Comparison of ENCODE assay signal across 24 cellular contexts in the genomic region with DNA sequence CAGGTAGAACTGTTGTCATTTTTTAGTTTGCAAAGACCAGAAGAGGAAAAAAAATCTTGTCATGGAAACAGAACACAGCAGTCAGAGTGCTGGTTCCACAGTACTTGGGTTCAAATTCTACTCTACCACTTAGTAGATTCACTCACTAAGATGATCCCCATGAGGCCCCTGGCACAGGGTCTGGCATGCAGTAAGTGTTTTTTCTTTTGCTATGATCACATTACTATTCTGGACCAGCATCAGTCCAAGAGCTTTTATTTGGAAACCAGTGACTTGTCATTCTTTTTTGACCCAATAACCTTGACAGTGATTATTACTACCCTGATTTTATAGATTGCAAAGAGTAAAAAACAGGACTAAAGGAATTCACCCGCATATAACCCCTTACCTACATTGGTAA. TPM values are rescaled to one million over a fixed set of nuclear protein-coding genes. Genes with fewer than 3 reads are reported as not detected.
DNase-seq lines count a peak whose midpoint lies in the region; ATAC-seq and TF ChIP-seq lines count a peak whose summit lies in the region.
"Had no signal": no experiment of that assay in that cellular context is flagged by ENCODE, and none has a peak within 500 bp of the region (broad histone marks: within the 10 kb centered on the region; RNA-seq: fewer than 3 reads in every experiment).

No MANE protein-coding gene starts in this region.

- no peaks in the 10 kb centered on the region for H3K27me3 Mint-ChIP-seq in activated T-cell treated with anti-CD3 and anti-CD28 coated beads, Interleukin-2, amount 50 U/mL, for 24 hours
- H3K27me3 Mint-ChIP-seq in activated T-helper 17 cell treated with anti-CD3 and anti-CD28 coated beads, Interleukin-2, amount 50 U/mL, for 72 hours = no peaks in the 10 kb centered on the region
- H3K27me3 Mint-ChIP-seq in T-cell = no peaks in the 10 kb centered on the region
- H3K27me3 Mint-ChIP-seq: activated CD4-positive, alpha-beta T cell treated with anti-CD3 and anti-CD28 coated beads, Interleukin-2, amount 10 ng/mL, durations not matched to agents 24 days and 14 days; naive thymus-derived CD4-positive, alpha-beta T cell; progenitor cell of endocrine pancreas had no signal

- CTCF ChIA-PET in T-cell (lab: Charles Lee) = interaction anchor here (0.6 to 1.9 kb wide), 7 partner anchors 8 to 218 kb away, joined by 3 to 6 read pairs (median 4); no protein-coding TSS in a partner anchor

- H3K9me3 ChIP-seq in GM23248 (ENCODE audit: low read depth) (no peaks in the 10 kb centered on the region), osteoblast (ENCODE audit: low read depth, low read length) (no peaks in the 10 kb centered on the region)
- H3K9me3 ChIP-seq: A549, thyroid gland had no signal

- H2BK120ac ChIP-seq in mesendoderm (ENCODE audit: low read depth, low read length) = no peak overlapping the region

- H3K4me3 ChIP-seq in GM23248 = no peak overlapping the region
- no peak overlapping the region for H3K4me3 ChIP-seq in osteoblast (ENCODE audit: insufficient read depth, low read length)
- H3K4me3 ChIP-seq in mesendoderm (ENCODE audit: low read length) = no peak overlapping the region
- H3K4me3 ChIP-seq: A549, thyroid gland had no signal

- no peak for ATAC-seq in activated T-helper 17 cell treated with anti-CD3 and anti-CD28 coated beads, Interleukin-2, amount 50 U/mL, for 72 hours (replicated peaks)
- ATAC-seq in T-cell (replicated peaks in 1 of 4) (no peak), GM19023 (IDR thresholded peaks at IDR 0.05; ENCODE audit: unreplicated experiment) (no peak)
- ATAC-seq: A549; naive thymus-derived CD4-positive, alpha-beta T cell had no signal

- H3K36me3 ChIP-seq in GM23248 (ENCODE audit: low read depth) (peaks cover 66% of the 10 kb centered on the region), osteoblast (ENCODE audit: insufficient read depth, low read length) (peaks cover 74% of the 10 kb centered on the region), mesendoderm (ENCODE audit: control insufficient read depth, insufficient read depth, low read length) (peaks cover 31% of the 10 kb centered on the region)

- H2BK5ac ChIP-seq in mesendoderm (ENCODE audit: low read length) = no peak overlapping the region

- H4K8ac ChIP-seq in mesendoderm (ENCODE audit: low read depth, low read length) = no peak overlapping the region

- peak overlapping the region; percentile 99 for H3K4me3 Mint-ChIP-seq in activated T-cell treated with anti-CD3 and anti-CD28 coated beads, Interleukin-2, amount 50 U/mL, for 24 hours
- peak overlapping the region; percentile 98 for H3K4me3 Mint-ChIP-seq in activated T-helper 17 cell treated with anti-CD3 and anti-CD28 coated beads, Interleukin-2, amount 50 U/mL, for 72 hours
- H3K4me3 Mint-ChIP-seq in T-cell = no peak overlapping the region

- H3K36me3 Mint-ChIP-seq in activated T-cell treated with anti-CD3 and anti-CD28 coated beads, Interleukin-2, amount 50 U/mL, for 24 hours (ENCODE audit: low read depth) = peaks cover 97% of the 10 kb centered on the region
- peaks cover 100% of the 10 kb centered on the region for H3K36me3 Mint-ChIP-seq in activated T-helper 17 cell treated with anti-CD3 and anti-CD28 coated beads, Interleukin-2, amount 50 U/mL, for 72 hours (ENCODE audit: low read depth)
- peaks cover 52% of the 10 kb centered on the region for H3K36me3 Mint-ChIP-seq in T-cell

- no peak overlapping the region for H2BK15ac ChIP-seq in mesendoderm (replicated peaks; ENCODE audit: low read depth)

- H3K9ac ChIP-seq in GM23248 (no peak overlapping the region), mesendoderm (ENCODE audit: low read length) (no peak overlapping the region)

- H3K4ac ChIP-seq in mesendoderm (ENCODE audit: low read depth, low read length) = no peak overlapping the region

- H3K27ac Mint-ChIP-seq in activated T-cell treated with anti-CD3 and anti-CD28 coated beads, Interleukin-2, amount 50 U/mL, for 24 hours = peak overlapping the region; percentile 100
- no peak overlapping the region for H3K27ac Mint-ChIP-seq in activated T-helper 17 cell treated with anti-CD3 and anti-CD28 coated beads, Interleukin-2, amount 50 U/mL, for 72 hours
- H3K27ac Mint-ChIP-seq in T-cell = no peak overlapping the region
- H3K27ac Mint-ChIP-seq: progenitor cell of endocrine pancreas had no signal

- H3K4me2 ChIP-seq in GM23248 (ENCODE audit: unreplicated experiment) = no peak overlapping the region
- no peak overlapping the region for H3K4me2 ChIP-seq in osteoblast (ENCODE audit: insufficient read depth, low read length)
- H3K4me2 ChIP-seq in mesendoderm (ENCODE audit: low read length) = no peak overlapping the region

- peaks cover 51% of the 10 kb centered on the region for H3F3A ChIP-seq in GM23248 (ENCODE audit: insufficient read depth)

- no peaks in the 10 kb centered on the region for H3K9me3 Mint-ChIP-seq in activated T-cell treated with anti-CD3 and anti-CD28 coated beads, Interleukin-2, amount 50 U/mL, for 24 hours
- H3K9me3 Mint-ChIP-seq in activated T-helper 17 cell treated with anti-CD3 and anti-CD28 coated beads, Interleukin-2, amount 50 U/mL, for 72 hours = no peaks in the 10 kb centered on the region
- no peaks in the 10 kb centered on the region for H3K9me3 Mint-ChIP-seq in T-cell
- H3K9me3 Mint-ChIP-seq: activated CD4-positive, alpha-beta T cell treated with anti-CD3 and anti-CD28 coated beads, Interleukin-2, amount 10 ng/mL, durations not matched to agents 24 days and 14 days; activated T-helper 1 cell treated with anti-CD3 and anti-CD28 coated beads, Interleukin-12 subunit alpha, Interleukin-12 subunit beta, Interleukin-2, Interleukin-4 antibody, amounts not matched to agents 30 ng/mL and 10 ng/mL and 1 ng/mL, durations not matched to agents 14 hours and 24 hours and 36 hours; naive thymus-derived CD4-positive, alpha-beta T cell had no signal

- WGBS in GM23248 (ENCODE audit: low coverage in 1 of 2, low lambda C conversion rate in 2 of 2, missing lambda C conversion rate in 2 of 2), 2 experiments = 96 to 100% methylated on average over 1 of the region's 1 CpG
- WGBS in mesendoderm (ENCODE audit: extremely low coverage, insufficient coverage, low lambda C conversion rate) = no CpG with 5 or more reads among the region's 1 CpG

- DNase-seq in activated T-cell treated with anti-CD3 and anti-CD28 coated beads, Interleukin-2, amount 50 U/mL, for 24 hours = no peak
- no peak for DNase-seq in activated T-cell treated with anti-CD3 and anti-CD28 coated beads for 4 hours
- no peak for DNase-seq in GM23248
- DNase-seq in osteoblast (ENCODE audit: insufficient read length, low spot score, missing footprints) = peak; percentile 62
- no peak for DNase-seq in T-cell
- no peak for DNase-seq in mesendoderm
- DNase-seq: activated CD4-positive, alpha-beta T cell treated with anti-CD3 and anti-CD28 coated beads, Interleukin-2, amount 10 ng/mL, durations not matched to agents 24 days and 14 days; amniotic stem cell; central memory CD4-positive, alpha-beta T cell; DMS153; islet precursor cell; mammary epithelial cell; naive thymus-derived CD4-positive, alpha-beta T cell; NCI-H1105 treated with DMSO at 0.1 percent for 48 hours; NCI-H2171; NCI-H774; stimulated activated CD4-positive, alpha-beta T cell treated with anti-CD3 and anti-CD28 coated beads, Interleukin-12 subunit alpha, Interleukin-12 subunit beta, amount 100 ng/mL, for 4 hours; thyroid gland had no signal

- H3K27me3 ChIP-seq in GM23248 (replicated peaks; ENCODE audit: insufficient read depth) = no peaks in the 10 kb centered on the region
- H3K27me3 ChIP-seq in osteoblast (ENCODE audit: insufficient read depth, low read length) = no peaks in the 10 kb centered on the region
- H3K27me3 ChIP-seq in mesendoderm (ENCODE audit: insufficient read depth, low read length, poor library complexity) = no peaks in the 10 kb centered on the region
- H3K27me3 ChIP-seq: thyroid gland had no signal

- H2AFZ ChIP-seq in GM23248 (no peak overlapping the region), osteoblast (ENCODE audit: low read length) (no peak overlapping the region)

- H3K27ac ChIP-seq in GM23248 (0 out of 2 replicates have a peak overlapping the region, but pooled peaks have one; percentile 1), osteoblast (ENCODE audit: low read depth, low read length) (no peak overlapping the region), mesendoderm (ENCODE audit: low read depth, low read length) (no peak overlapping the region)
- H3K27ac ChIP-seq: A549, C4-2B, thyroid gland had no signal

- H3K79me2 ChIP-seq in GM23248 (ENCODE audit: insufficient read depth) (peaks cover 96% of the 10 kb centered on the region), osteoblast (ENCODE audit: insufficient read depth, low read length) (peaks cover 94% of the 10 kb centered on the region), mesendoderm (ENCODE audit: control insufficient read depth, insufficient read depth, low read length) (peaks cover 58% of the 10 kb centered on the region)

- peaks cover 69% of the 10 kb centered on the region for H3K4me1 Mint-ChIP-seq in activated T-cell treated with anti-CD3 and anti-CD28 coated beads, Interleukin-2, amount 50 U/mL, for 24 hours (ENCODE audit: low read depth)
- peaks cover 33% of the 10 kb centered on the region for H3K4me1 Mint-ChIP-seq in activated T-helper 17 cell treated with anti-CD3 and anti-CD28 coated beads, Interleukin-2, amount 50 U/mL, for 72 hours
- peaks cover 58 to 67% (median 61%) of the 10 kb centered on the region in 3 donors for H3K4me1 Mint-ChIP-seq in T-cell

- H3K4me1 ChIP-seq in GM23248 (ENCODE audit: insufficient read depth) = peaks cover 16% of the 10 kb centered on the region; the same call in 1 of the 2 replicates
- peaks cover 16% of the 10 kb centered on the region for H3K4me1 ChIP-seq in osteoblast (ENCODE audit: insufficient read depth, low read length)
- H3K4me1 ChIP-seq in mesendoderm (ENCODE audit: control insufficient read depth, low read depth, low read length) = peaks cover 3% of the 10 kb centered on the region

- H3K79me1 ChIP-seq in mesendoderm (ENCODE audit: low read length) = peaks cover 12% of the 10 kb centered on the region

- in situ Hi-C loops in GM23248 (cut with MboI) = no loop called here

- H3K23ac ChIP-seq in mesendoderm (ENCODE audit: low read length) = no peak overlapping the region

- TF ChIP-seq CTCF in osteoblast (IDR thresholded peaks at IDR 0.05; ENCODE audit: extremely low read depth, low read depth, low read length) = no peak

- H2AK5ac ChIP-seq in mesendoderm (ENCODE audit: low read length) = no peak overlapping the region

- no peak overlapping the region for H3K18ac ChIP-seq in mesendoderm (ENCODE audit: low read length)

- H3K9me2 ChIP-seq in GM23248 (ENCODE audit: insufficient read depth) = no peaks in the 10 kb centered on the region

- POLR2A ChIA-PET in T-cell (lab: Charles Lee) = interaction anchor here (0.6 to 1.1 kb wide), 3 partner anchors 9 to 18 kb away, joined by 3 to 5 read pairs (median 4); no protein-coding TSS in a partner anchor

- no peak overlapping the region for H4K5ac ChIP-seq in mesendoderm (ENCODE audit: low read length)

- no peak overlapping the region for H3K56ac ChIP-seq in mesendoderm (ENCODE audit: low read length)

- H4K20me1 ChIP-seq in GM23248 (ENCODE audit: insufficient read depth) (no peaks in the 10 kb centered on the region), osteoblast (ENCODE audit: insufficient read depth, low read length) (peaks cover 43% of the 10 kb centered on the region)

RNA-seq across cellular contexts. Expression of a gene that starts 4.1 kb away (rescaled TPM):
- total RNA-seq in GM23248 (2014; rRNA removed; shearing (Covaris generic)) = 1,322 and 1,677 TPM in 2 replicates
- 533 and 544 TPM in 2 replicates for polyA plus RNA-seq in GM23248 (2016; fragmentation: Nextera tagmentation; extraction: Ambion mirVana)
- 1,000 to 10,000 TPM; 1,690 to 1,865 TPM for total RNA-seq in activated T-helper 17 cell treated with anti-CD3 and anti-CD28 coated beads, Interleukin-2, amount 50 U/mL, for 72 hours
- total RNA-seq in osteoblast (1,004 and 1,049 TPM in 2 replicates), T-cell (1,000 to 10,000 TPM; 1,908 to 2,187 (median 2,119) TPM)
- 1,142 TPM for polyA plus RNA-seq in mesendoderm (2013, experiment 1 of 2)
- 1,164 TPM for polyA plus RNA-seq in mesendoderm (2013, experiment 2 of 2)

RNA-seq across cellular contexts. Expression of a gene that starts 21.7 kb away (rescaled TPM):
- 6.1 and 7.7 TPM in 2 replicates for total RNA-seq in GM23248 (2014; rRNA removed; shearing (Covaris generic))
- 11.1 and 12.1 TPM in 2 replicates for polyA plus RNA-seq in GM23248 (2016; fragmentation: Nextera tagmentation; extraction: Ambion mirVana)
- total RNA-seq in activated T-helper 17 cell treated with anti-CD3 and anti-CD28 coated beads, Interleukin-2, amount 50 U/mL, for 72 hours = 10 to 100 TPM; 23.8 to 25.7 TPM
- 6.5 and 7.6 TPM in 2 replicates for total RNA-seq in osteoblast
- total RNA-seq in T-cell = 10 to 100 TPM; 35.2 to 56.0 (median 42.9) TPM
- polyA plus RNA-seq in mesendoderm (2013, experiment 1 of 2) = 12.7 TPM
- 13.0 TPM for polyA plus RNA-seq in mesendoderm (2013, experiment 2 of 2)

RNA-seq across cellular contexts. Expression of a gene that starts 23.0 kb away (rescaled TPM):
- total RNA-seq in GM23248 (2014; rRNA removed; shearing (Covaris generic)) = 548 and 557 TPM in 2 replicates
- polyA plus RNA-seq in GM23248 (2016; fragmentation: Nextera tagmentation; extraction: Ambion mirVana) = 163 and 167 TPM in 2 replicates
- 100 to 1,000 TPM; 155 to 336 TPM for total RNA-seq in activated T-helper 17 cell treated with anti-CD3 and anti-CD28 coated beads, Interleukin-2, amount 50 U/mL, for 72 hours
- 646 and 720 TPM in 2 replicates for total RNA-seq in osteoblast
- total RNA-seq in T-cell = 100 to 1,000 TPM; 267 to 636 (median 395) TPM
- 4.2 TPM for polyA plus RNA-seq in mesendoderm (2013, experiment 1 of 2)
- polyA plus RNA-seq in mesendoderm (2013, experiment 2 of 2) = 3.9 TPM

RNA-seq across cellular contexts. Expression of a gene that starts 32.1 kb away (rescaled TPM):
- total RNA-seq in GM23248 (2014; rRNA removed; shearing (Covaris generic)) = 98.8 and 114 TPM in 2 replicates
- polyA plus RNA-seq in GM23248 (2016; fragmentation: Nextera tagmentation; extraction: Ambion mirVana) = 26.3 and 28.9 TPM in 2 replicates
- 100 to 1,000 TPM; 142 to 198 TPM for total RNA-seq in activated T-helper 17 cell treated with anti-CD3 and anti-CD28 coated beads, Interleukin-2, amount 50 U/mL, for 72 hours
- total RNA-seq in osteoblast (102 and 105 TPM in 2 replicates), T-cell (100 to 1,000 TPM; 151 to 185 (median 184) TPM)
- polyA plus RNA-seq in mesendoderm (2013, experiment 1 of 2) = 75.0 TPM
- polyA plus RNA-seq in mesendoderm (2013, experiment 2 of 2) = 74.7 TPM

RNA-seq across cellular contexts. Expression of a gene that starts 43.0 kb away (rescaled TPM):
- 43.4 and 47.2 TPM in 2 replicates for total RNA-seq in GM23248 (2014; rRNA removed; shearing (Covaris generic))
- polyA plus RNA-seq in GM23248 (2016; fragmentation: Nextera tagmentation; extraction: Ambion mirVana) = 32.8 and 34.8 TPM in 2 replicates
- total RNA-seq in activated T-helper 17 cell treated with anti-CD3 and anti-CD28 coated beads, Interleukin-2, amount 50 U/mL, for 72 hours = 100 to 1,000 TPM; 122 to 130 TPM
- total RNA-seq in osteoblast (26.4 and 29.5 TPM in 2 replicates), T-cell (100 to 1,000 TPM; 160 to 372 (median 328) TPM)
- 11.9 TPM for polyA plus RNA-seq in mesendoderm (2013, experiment 1 of 2)
- 12.2 TPM for polyA plus RNA-seq in mesendoderm (2013, experiment 2 of 2)

Comparison
In these comparisons a context has a peak if more than half of its experiments do, and no peak if none do; other contexts are left out.
1. H3K4me3 Mint-ChIP-seq: peak in activated T-cell treated with anti-CD3 and anti-CD28 coated beads, Interleukin-2, amount 50 U/mL, for 24 hours (single experiment) and activated T-helper 17 cell treated with anti-CD3 and anti-CD28 coated beads, Interleukin-2, amount 50 U/mL, for 72 hours (single experiment); none in T-cell (0 of 3).